Comparison of ENCODE assay signal across 8 cellular contexts in the genomic region with DNA sequence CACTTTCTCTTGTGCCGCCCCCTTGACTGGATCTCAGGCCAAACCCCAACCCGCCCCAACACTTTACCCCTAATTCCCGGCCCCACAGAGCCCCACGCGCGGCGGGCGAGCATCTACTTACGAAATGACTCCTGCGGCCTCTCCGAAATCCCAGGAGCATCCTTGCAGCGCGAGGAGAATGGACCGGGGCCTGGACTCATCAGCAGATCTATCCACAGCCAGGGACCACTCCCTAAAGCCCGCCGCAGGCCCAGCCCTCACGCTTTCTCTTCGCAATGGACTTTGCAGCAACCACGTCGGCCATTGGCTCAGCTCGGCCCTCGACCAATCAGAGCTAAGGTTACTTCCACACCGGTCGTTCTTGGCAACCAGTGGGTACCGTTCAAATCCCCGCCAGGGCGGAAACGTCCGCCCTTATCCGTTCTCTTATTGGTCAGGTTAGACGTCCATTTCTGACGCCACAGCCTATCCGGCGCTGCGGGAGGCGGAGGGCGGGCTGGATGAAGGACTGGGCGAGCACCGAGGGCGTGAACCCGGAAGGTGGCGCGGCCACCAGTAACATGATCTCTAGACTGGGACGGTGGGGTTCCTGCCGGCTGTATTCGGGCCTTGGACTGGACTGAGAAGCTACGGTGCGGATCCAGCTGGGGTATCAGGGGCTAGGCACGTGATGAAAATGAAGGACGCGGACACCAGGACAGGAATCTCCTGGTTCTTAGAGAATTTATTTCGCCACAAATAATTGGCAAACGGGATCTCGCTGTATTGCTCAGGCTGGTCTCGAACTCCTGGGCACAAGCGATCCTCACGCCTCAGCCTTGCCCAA. TPM values are rescaled to one million over a fixed set of nuclear protein-coding genes. Genes with fewer than 3 reads are reported as not detected.
DNase-seq lines count a peak whose midpoint lies in the region; TF ChIP-seq lines count a peak whose summit lies in the region.

A gene (minus strand): TSS at position 244 of the 826 bp plus-strand sequence. CDS start 84 bp downstream, at position 160.
A gene with protein sequence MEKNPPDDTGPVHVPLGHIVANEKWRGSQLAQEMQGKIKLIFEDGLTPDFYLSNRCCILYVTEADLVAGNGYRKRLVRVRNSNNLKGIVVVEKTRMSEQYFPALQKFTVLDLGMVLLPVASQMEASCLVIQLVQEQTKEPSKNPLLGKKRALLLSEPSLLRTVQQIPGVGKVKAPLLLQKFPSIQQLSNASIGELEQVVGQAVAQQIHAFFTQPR (plus strand): TSS at position 528 of the 826 bp plus-strand sequence. CDS start 955 bp downstream, outside the sequence.

- 0 out of 2 replicates have a peak, but pooled peaks have one; percentile 23 for TF ChIP-seq CTCF in HFFc6 (IDR thresholded peaks at IDR 0.05)
- no peak for TF ChIP-seq CTCF in suprapubic skin (IDR thresholded peaks at IDR 0.05)

- no peaks in the 10 kb centered on the region for H3K9me3 ChIP-seq in suprapubic skin

- peak within 1 kb of the TSS; percentile 97 for H3K27ac Mint-ChIP-seq in HFFc6
- H3K27ac Mint-ChIP-seq in activated naive CD4-positive, alpha-beta T cell treated with anti-CD3 and anti-CD28 coated beads, Interleukin-2, amount 10 ng/mL, durations not matched to agents 7 days and 5 days = peak within 1 kb of the TSS; percentile 88

- in situ Hi-C loops in SK-MEL-5 (cut with HindIII; ENCODE audit: low pct_unique_long_range_greater_than_20kb, low sequenced_read_pairs) = no loop called here

- under 1% methylated on average over 55 of the region's 57 CpGs for WGBS in suprapubic skin

- no peak for TF ChIP-seq EP300 in suprapubic skin (IDR thresholded peaks at IDR 0.05)

- H3K27me3 ChIP-seq in suprapubic skin = no peaks in the 10 kb centered on the region

- H3K9me3 Mint-ChIP-seq in HFFc6 = no peaks in the 10 kb centered on the region
- H3K9me3 Mint-ChIP-seq in activated naive CD4-positive, alpha-beta T cell treated with anti-CD3 and anti-CD28 coated beads, Interleukin-2, amount 10 ng/mL, durations not matched to agents 7 days and 5 days = no peaks in the 10 kb centered on the region

- no peak for TF ChIP-seq POLR2A in suprapubic skin (IDR thresholded peaks at IDR 0.05)

- CTCF ChIA-PET in activated naive CD4-positive, alpha-beta T cell treated with anti-CD3 and anti-CD28 coated beads, Interleukin-2, amount 10 ng/mL, durations not matched to agents 7 days and 5 days (lab: Charles Lee) = interaction anchor here (1.0 to 1.3 kb wide), 4 partner anchors 13 to 282 kb away, joined by 3 to 5 read pairs (median 3); no protein-coding TSS in a partner anchor

- peaks cover 21% of the 10 kb centered on the region for H3K4me1 ChIP-seq in suprapubic skin

- peaks cover 6% of the 10 kb centered on the region for H3K27me3 Mint-ChIP-seq in HFFc6 (ENCODE audit: insufficient read depth)
- H3K27me3 Mint-ChIP-seq in activated naive CD4-positive, alpha-beta T cell treated with anti-CD3 and anti-CD28 coated beads, Interleukin-2, amount 10 ng/mL, durations not matched to agents 7 days and 5 days = no peaks in the 10 kb centered on the region

- H3K36me3 ChIP-seq in suprapubic skin = peaks cover 5% of the 10 kb centered on the region

- H3K27ac ChIP-seq in suprapubic skin = peak within 1 kb of the TSS; percentile 69

- H3K4me1 Mint-ChIP-seq in HFFc6 (ENCODE audit: low read depth) = peaks cover 6% of the 10 kb centered on the region
- peaks cover 35% of the 10 kb centered on the region for H3K4me1 Mint-ChIP-seq in activated naive CD4-positive, alpha-beta T cell treated with anti-CD3 and anti-CD28 coated beads, Interleukin-2, amount 10 ng/mL, durations not matched to agents 7 days and 5 days

- peak within 1 kb of the TSS; percentile 67 for H3K4me3 ChIP-seq in suprapubic skin

- H3K36me3 Mint-ChIP-seq in HFFc6 (ENCODE audit: low read depth) = peaks cover 18% of the 10 kb centered on the region
- H3K36me3 Mint-ChIP-seq in activated naive CD4-positive, alpha-beta T cell treated with anti-CD3 and anti-CD28 coated beads, Interleukin-2, amount 10 ng/mL, durations not matched to agents 7 days and 5 days = peaks cover 15% of the 10 kb centered on the region

- DNase-seq in GM04504 (ENCODE audit: low read depth) = peak; percentile 99
- peak; percentile 99 for DNase-seq in HFFc6
- peak; percentile 99 for DNase-seq in NAMALWA (ENCODE audit: low spot score)
- peak; percentile 98 for DNase-seq in SK-MEL-5 (ENCODE audit: low read depth, low spot score)
- peak; percentile 99 for DNase-seq in activated naive CD4-positive, alpha-beta T cell treated with anti-CD3 and anti-CD28 coated beads, Interleukin-2, amount 10 ng/mL, durations not matched to agents 7 days and 5 days
- DNase-seq in glomerular endothelial cell (ENCODE audit: extremely low read depth, low read depth, low spot score) = peak; percentile 98
- DNase-seq in nucleus accumbens (lab: John Stamatoyannopoulos, UW) = peak; percentile 87 to 99 (median 97)
- DNase-seq in suprapubic skin (ENCODE audit: low spot score in 2 of 2) = peak; percentile 99 to 100

- H3K4me3 Mint-ChIP-seq in HFFc6 = peak within 1 kb of the TSS; percentile 99
- peak within 1 kb of the TSS; percentile 99 for H3K4me3 Mint-ChIP-seq in activated naive CD4-positive, alpha-beta T cell treated with anti-CD3 and anti-CD28 coated beads, Interleukin-2, amount 10 ng/mL, durations not matched to agents 7 days and 5 days

RNA-seq across cellular contexts. Expression of the first gene that starts in this region (rescaled TPM):
- 10 to 100 TPM; 27.3 to 32.1 (median 30.9) TPM for total RNA-seq in HFFc6 (2021; fragmentation: NEBNext Ultra II Directional; extraction: Animal tissue kit (Norgen Biotek cat#: 25700))
- total RNA-seq in SK-MEL-5 (2014; rRNA removed; shearing (Covaris generic)) = 4.8 and 7.3 TPM in 2 replicates
- polyA plus RNA-seq in SK-MEL-5 (2015; cell fraction: cytosol; rRNA removed) = 9.8 and 11.0 TPM in 2 replicates
- polyA plus RNA-seq in SK-MEL-5 (2015; cell fraction: nucleus; rRNA removed) = 28.2 and 30.8 TPM in 2 replicates
- total RNA-seq in glomerular endothelial cell (24.5 and 25.8 TPM in 2 replicates), suprapubic skin (10 to 100 TPM; 11.7 to 22.5 (median 17.5) TPM)

RNA-seq across cellular contexts. Expression of the second gene that starts in this region (rescaled TPM):
- 1 to 10 TPM; 1.9 to 4.2 (median 3.3) TPM for total RNA-seq in HFFc6 (2021; fragmentation: NEBNext Ultra II Directional; extraction: Animal tissue kit (Norgen Biotek cat#: 25700))
- total RNA-seq in SK-MEL-5 (2014; rRNA removed; shearing (Covaris generic)) = 4.6 and 6.4 TPM in 2 replicates
- 7.4 and 9.7 TPM in 2 replicates for polyA plus RNA-seq in SK-MEL-5 (2015; cell fraction: cytosol; rRNA removed)
- 0.67 and 6.0 TPM in 2 replicates for polyA plus RNA-seq in SK-MEL-5 (2015; cell fraction: nucleus; rRNA removed)
- total RNA-seq in glomerular endothelial cell (1.6 and 1.9 TPM in 2 replicates), suprapubic skin (1 to 10 TPM in 3 of 4 donors, under 1 TPM in 1; 0.98 to 4.1 (median 1.9) TPM)

Comparison
In these comparisons a context has a peak if more than half of its experiments do, and no peak if none do; other contexts are left out.
1. Peak in every context shown above with its lines: DNase-seq, H3K4me3 ChIP-seq and H3K27ac ChIP-seq.